12 cellular contexts compared by ENCODE assay signal in genomic region chr10:12708921-12709320, GRCh38.
A peak's percentile ranks its signal among the peaks of the same experiment; 100 is the strongest.
DNase-seq lines count a peak whose midpoint lies in the region; ATAC-seq, FAIRE-seq and TF ChIP-seq lines count a peak whose summit lies in the region.
"Had no signal": no experiment of that assay in that cellular context is flagged by ENCODE, and none has a peak within 500 bp of the region (broad histone marks: within the 10 kb centered on the region; RNA-seq: fewer than 3 reads in every experiment).

No MANE protein-coding gene starts in this region.

- DNase-seq in EL (peak; percentile 62), RWPE2 (ENCODE audit: low spot score) (no peak), osteocyte (ENCODE audit: extremely low spot score, unreplicated experiment) (no peak), DMS53 (lab: John Stamatoyannopoulos, UW) (no peak), pancreas (no peak)
- DNase-seq in effector memory CD8-positive, alpha-beta T cell = no peak
- DNase-seq: spleen, thyroid gland had no signal

- H3K9me3 ChIP-seq in RWPE2 (ENCODE audit: severe bottlenecking) (no peaks in the 10 kb centered on the region), pancreas (no peaks in the 10 kb centered on the region)
- H3K9me3 ChIP-seq: spleen, thyroid gland had no signal

- H3K27me3 Mint-ChIP-seq in dendritic cell treated with granulocyte-macrophage colony-stimulating factor and Interleukin-4, amounts not matched to agents 40 ng/mL and 50 ng/mL, for 4 days = no peaks in the 10 kb centered on the region
- no peaks in the 10 kb centered on the region for H3K27me3 Mint-ChIP-seq in osteocyte (ENCODE audit: unreplicated experiment)
- no peaks in the 10 kb centered on the region for H3K27me3 Mint-ChIP-seq in effector memory CD8-positive, alpha-beta T cell

- peaks cover 68% of the 10 kb centered on the region for H3K4me1 ChIP-seq in RWPE2 (ENCODE audit: insufficient read depth, poor library complexity, severe bottlenecking)
- H3K4me1 ChIP-seq in pancreas = peaks cover 0 to 43% (median 19%) of the 10 kb centered on the region in 3 donors

- H3K4me3 ChIP-seq in RWPE2 (ENCODE audit: severe bottlenecking) = no peak overlapping the region
- no peak overlapping the region for H3K4me3 ChIP-seq in pancreas
- H3K4me3 ChIP-seq: spleen, thyroid gland had no signal

- no peak for ATAC-seq in RWPE2 (ENCODE audit: low read depth)
- no peak for ATAC-seq in HG02870 (IDR thresholded peaks at IDR 0.05; ENCODE audit: unreplicated experiment)
- no peak for ATAC-seq in effector memory CD8-positive, alpha-beta T cell (replicated peaks)
- no peak for ATAC-seq in pancreas

- H3K9me3 Mint-ChIP-seq in dendritic cell treated with granulocyte-macrophage colony-stimulating factor and Interleukin-4, amounts not matched to agents 40 ng/mL and 50 ng/mL, for 4 days = no peaks in the 10 kb centered on the region
- no peaks in the 10 kb centered on the region for H3K9me3 Mint-ChIP-seq in osteocyte (ENCODE audit: unreplicated experiment)
- no peaks in the 10 kb centered on the region for H3K9me3 Mint-ChIP-seq in effector memory CD8-positive, alpha-beta T cell

- peaks cover 55% of the 10 kb centered on the region for H3K4me1 Mint-ChIP-seq in dendritic cell treated with granulocyte-macrophage colony-stimulating factor and Interleukin-4, amounts not matched to agents 40 ng/mL and 50 ng/mL, for 4 days (ENCODE audit: low read depth)
- H3K4me1 Mint-ChIP-seq in osteocyte (ENCODE audit: unreplicated experiment) = peaks cover 76% of the 10 kb centered on the region
- H3K4me1 Mint-ChIP-seq in effector memory CD8-positive, alpha-beta T cell (ENCODE audit: low read depth in 2 of 2) = peaks cover 10 to 18% of the 10 kb centered on the region in 2 donors

- H3K27ac ChIP-seq in RWPE2 (ENCODE audit: poor library complexity, severe bottlenecking) = peak overlapping the region; percentile 85
- H3K27ac ChIP-seq in pancreas = peak overlapping the region in 1 of 4 donors; percentile 66

- intact Hi-C loops in dendritic cell treated with granulocyte-macrophage colony-stimulating factor and Interleukin-4, amounts not matched to agents 40 ng/mL and 50 ng/mL, for 4 days (cut with micrococcal nuclease) = loop anchor here (10.0 kb wide), 1 partner anchor 464 kb away; no protein-coding TSS in a partner anchor
- intact Hi-C loops in pancreas (cut with DNase I) = no loop called here

- H3K36me3 Mint-ChIP-seq in dendritic cell treated with granulocyte-macrophage colony-stimulating factor and Interleukin-4, amounts not matched to agents 40 ng/mL and 50 ng/mL, for 4 days (ENCODE audit: low read depth) = peaks cover 10% of the 10 kb centered on the region
- H3K36me3 Mint-ChIP-seq in osteocyte (ENCODE audit: unreplicated experiment) = no peaks in the 10 kb centered on the region
- H3K36me3 Mint-ChIP-seq in effector memory CD8-positive, alpha-beta T cell (ENCODE audit: insufficient read depth) = no peaks in the 10 kb centered on the region

- WGBS in pancreas, 2 donors = 82 to 88% methylated on average over 8 of the region's 8 CpGs

- TF ChIP-seq CTCF in RWPE2 (IDR thresholded peaks at IDR 0.05; ENCODE audit: poor library complexity, severe bottlenecking) = no peak
- no peak for TF ChIP-seq CTCF in osteocyte (IDR thresholded peaks at IDR 0.05)
- TF ChIP-seq CTCF in pancreas (IDR thresholded peaks at IDR 0.05) = no peak

- no peak for FAIRE-seq in pancreas (lab: Jason Lieb, UNC)
- FAIRE-seq: GM19239, keratinocyte had no signal

- H3K36me3 ChIP-seq in RWPE2 (ENCODE audit: low read depth) (no peaks in the 10 kb centered on the region), pancreas (no peaks in the 10 kb centered on the region)
- H3K36me3 ChIP-seq: spleen, thyroid gland had no signal

- H3K27me3 ChIP-seq in RWPE2 (ENCODE audit: insufficient read depth, poor library complexity, severe bottlenecking) (no peaks in the 10 kb centered on the region), pancreas (no peaks in the 10 kb centered on the region)
- H3K27me3 ChIP-seq: spleen, thyroid gland had no signal

- H3K4me3 Mint-ChIP-seq in dendritic cell treated with granulocyte-macrophage colony-stimulating factor and Interleukin-4, amounts not matched to agents 40 ng/mL and 50 ng/mL, for 4 days = no peak overlapping the region
- H3K4me3 Mint-ChIP-seq in osteocyte (ENCODE audit: unreplicated experiment) = no peak overlapping the region
- H3K4me3 Mint-ChIP-seq in effector memory CD8-positive, alpha-beta T cell = no peak overlapping the region

- H3K27ac Mint-ChIP-seq in dendritic cell treated with granulocyte-macrophage colony-stimulating factor and Interleukin-4, amounts not matched to agents 40 ng/mL and 50 ng/mL, for 4 days = peak overlapping the region; percentile 37
- peak overlapping the region; percentile 94 for H3K27ac Mint-ChIP-seq in osteocyte (ENCODE audit: unreplicated experiment)
- no peak overlapping the region for H3K27ac Mint-ChIP-seq in effector memory CD8-positive, alpha-beta T cell

Comparison
In these comparisons a context has a peak if more than half of its experiments do, and no peak if none do; other contexts are left out.
1. H3K27ac Mint-ChIP-seq: peak in dendritic cell treated with granulocyte-macrophage colony-stimulating factor and Interleukin-4, amounts not matched to agents 40 ng/mL and 50 ng/mL, for 4 days (single experiment) and osteocyte (single experiment); none in effector memory CD8-positive, alpha-beta T cell (0 of 2).